16 cellular contexts compared by ENCODE assay signal in the genomic region with DNA sequence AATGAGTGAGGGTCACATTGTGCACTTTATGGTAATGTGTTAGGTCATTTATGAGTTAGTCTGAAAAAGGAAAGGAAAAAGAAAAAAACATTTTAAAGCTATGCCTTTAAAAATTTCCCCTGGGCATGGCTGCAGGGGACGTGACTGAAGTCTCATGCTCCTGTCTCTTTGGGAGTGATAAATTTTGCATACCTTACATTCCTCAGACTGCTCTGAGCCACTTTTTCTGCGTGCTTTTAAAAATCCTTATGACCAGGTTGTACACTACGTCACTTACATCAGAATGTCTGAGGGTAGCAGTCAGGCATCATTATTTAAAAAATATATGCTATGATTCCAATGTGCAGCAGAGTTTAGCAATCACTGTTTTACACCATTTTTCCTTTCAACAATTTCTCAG.
A peak's percentile ranks its signal among the peaks of the same experiment; 100 is the strongest.
DNase-seq lines count a peak whose midpoint lies in the region; ATAC-seq and TF ChIP-seq lines count a peak whose summit lies in the region.
"Had no signal": no experiment of that assay in that cellular context is flagged by ENCODE, and none has a peak within 500 bp of the region (broad histone marks: within the 10 kb centered on the region; RNA-seq: fewer than 3 reads in every experiment).

No MANE protein-coding gene starts in this region.

- no peaks in the 10 kb centered on the region for H3K9me2 ChIP-seq in Karpas-422 (replicated peaks; ENCODE audit: insufficient read depth, low read length)

- H3K27ac Mint-ChIP-seq in Caco-2 (ENCODE audit: unreplicated experiment), result peak overlapping the region; percentile 16
- H3K27ac Mint-ChIP-seq in activated naive CD4-positive, alpha-beta T cell treated with anti-CD3 and anti-CD28 coated beads, Interleukin-2, amount 50 U/mL, for 72 hours, result no peak overlapping the region
- H3K27ac Mint-ChIP-seq: activated CD4-positive, alpha-beta T cell treated with anti-CD3 and anti-CD28 coated beads, Interleukin-2, amount 10 ng/mL, durations not matched to agents 7 days and 5 days had no signal

- intact Hi-C loops in Caco-2 (cut with micrococcal nuclease; ENCODE audit: unreplicated experiment), result no loop called here

- DNase-seq in Caco-2 (peak; percentile 54 to 62), Karpas-422 (no peak), astrocyte of the hippocampus (ENCODE audit: low read depth, low spot score) (peak; percentile 51), kidney tubule cell (ENCODE audit: low spot score) (peak; percentile 89), middle frontal gyrus (ENCODE audit: extremely low spot score, low spot score) (no peak), T-helper 1 cell (no peak)
- DNase-seq in activated naive CD4-positive, alpha-beta T cell treated with anti-CD3 and anti-CD28 coated beads, Interleukin-2, amount 50 U/mL, for 72 hours (ENCODE audit: low spot score in 2 of 2), result no peak
- DNase-seq: activated CD4-positive, alpha-beta T cell treated with anti-CD3 and anti-CD28 coated beads, Interleukin-2, amount 10 ng/mL, durations not matched to agents 7 days and 5 days; activated T-cell treated with anti-CD3 and anti-CD28 coated beads, Interleukin-2, amount 50 U/mL, for 48 hours; dorsolateral prefrontal cortex; NCI-H1436; NCI-H510A treated with DMSO at 0.1 percent for 48 hours; psoas muscle; stimulated activated CD4-positive, alpha-beta T cell treated with anti-CD3 and anti-CD28 coated beads, Interleukin-1b, Interleukin-23, amount 100 ng/mL, for 48 hours; transverse colon had no signal

- no peak overlapping the region for H2AFZ ChIP-seq in Karpas-422 (ENCODE audit: low read length)

- POLR2A ChIA-PET in Caco-2 (lab: Charles Lee), result no interaction called here

- H3K4me1 ChIP-seq in Caco-2 (peaks cover 44% of the 10 kb centered on the region), Karpas-422 (ENCODE audit: low read length) (peaks cover 33% of the 10 kb centered on the region)
- H3K4me1 ChIP-seq: psoas muscle, transverse colon had no signal

- peak overlapping the region; percentile 19 for H3K4me2 ChIP-seq in Karpas-422 (ENCODE audit: low read depth, low read length, poor library complexity, severe bottlenecking)

- H3K27me3 Mint-ChIP-seq in Caco-2 (ENCODE audit: insufficient read depth, unreplicated experiment), result no peaks in the 10 kb centered on the region
- H3K27me3 Mint-ChIP-seq: activated CD4-positive, alpha-beta T cell treated with anti-CD3 and anti-CD28 coated beads, Interleukin-2, amount 10 ng/mL, durations not matched to agents 7 days and 5 days had no signal

- H3K4me1 Mint-ChIP-seq in Caco-2 (ENCODE audit: low read depth, unreplicated experiment), result peaks cover 24% of the 10 kb centered on the region
- H3K4me1 Mint-ChIP-seq: activated CD4-positive, alpha-beta T cell treated with anti-CD3 and anti-CD28 coated beads, Interleukin-2, amount 10 ng/mL, durations not matched to agents 7 days and 5 days had no signal

- CTCF ChIA-PET in Caco-2 (lab: Charles Lee), result no interaction called here

- H3K27me3 ChIP-seq in Caco-2 (replicated peaks; ENCODE audit: control insufficient read depth, insufficient read depth, low read length) (no peaks in the 10 kb centered on the region), Karpas-422 (ENCODE audit: low read length) (no peaks in the 10 kb centered on the region)
- H3K27me3 ChIP-seq: dorsolateral prefrontal cortex, transverse colon had no signal

- H3K79me2 ChIP-seq in Karpas-422 (ENCODE audit: low read length), result no peaks in the 10 kb centered on the region

- no peaks in the 10 kb centered on the region for H4K20me1 ChIP-seq in Karpas-422 (ENCODE audit: insufficient read depth, low read depth, low read length)

- no peak overlapping the region for H3K9ac ChIP-seq in Karpas-422 (ENCODE audit: low read length)

- H3K36me3 Mint-ChIP-seq in Caco-2 (ENCODE audit: insufficient read depth, unreplicated experiment), result no peaks in the 10 kb centered on the region
- no peaks in the 10 kb centered on the region for H3K36me3 Mint-ChIP-seq in activated naive CD4-positive, alpha-beta T cell treated with anti-CD3 and anti-CD28 coated beads, Interleukin-2, amount 50 U/mL, for 72 hours

- peaks cover 10% of the 10 kb centered on the region for H3K9me3 Mint-ChIP-seq in Caco-2 (ENCODE audit: unreplicated experiment)
- H3K9me3 Mint-ChIP-seq in activated naive CD4-positive, alpha-beta T cell treated with anti-CD3 and anti-CD28 coated beads, Interleukin-2, amount 50 U/mL, for 72 hours, result peaks cover 0 to 6% of the 10 kb centered on the region in 2 donors
- H3K9me3 Mint-ChIP-seq: activated CD4-positive, alpha-beta T cell treated with anti-CD3 and anti-CD28 coated beads, Interleukin-2, amount 10 ng/mL, durations not matched to agents 7 days and 5 days had no signal

- H3K9me3 ChIP-seq in Caco-2, result no peaks in the 10 kb centered on the region
- no peaks in the 10 kb centered on the region for H3K9me3 ChIP-seq in Karpas-422 (ENCODE audit: low read length)
- H3K9me3 ChIP-seq: psoas muscle, transverse colon had no signal

- TF ChIP-seq CTCF in Caco-2 (IDR thresholded peaks at IDR 0.05; ENCODE audit: insufficient read depth in 1 of 2, low read depth in 1 of 2, low read length in 1 of 2, severe bottlenecking in 1 of 2, unreplicated experiment in 1 of 2), result no peak

- no peak for ATAC-seq in activated naive CD4-positive, alpha-beta T cell treated with anti-CD3 and anti-CD28 coated beads, Interleukin-2, amount 50 U/mL, for 72 hours
- no peak for ATAC-seq in GM21381 (IDR thresholded peaks at IDR 0.05; ENCODE audit: unreplicated experiment)
- ATAC-seq: psoas muscle had no signal

- no peak overlapping the region for H3K4me3 ChIP-seq in Caco-2 (ENCODE audit: low read depth, low read length)
- no peak overlapping the region for H3K4me3 ChIP-seq in Karpas-422 (ENCODE audit: low read length)
- H3K4me3 ChIP-seq: dorsolateral prefrontal cortex, psoas muscle, transverse colon had no signal

- BruUV-seq in Caco-2 (replicated peaks; lab: Mats Ljungman, UMichigan), result no TSS peak

- H3K36me3 ChIP-seq in Caco-2 (ENCODE audit: control insufficient read depth, insufficient read depth, low read length), result no peaks in the 10 kb centered on the region
- no peaks in the 10 kb centered on the region for H3K36me3 ChIP-seq in Karpas-422 (ENCODE audit: insufficient read depth, low read length)
- H3K36me3 ChIP-seq: transverse colon had no signal

- no peak overlapping the region for H3K4me3 Mint-ChIP-seq in Caco-2 (ENCODE audit: unreplicated experiment)
- H3K4me3 Mint-ChIP-seq: activated CD4-positive, alpha-beta T cell treated with anti-CD3 and anti-CD28 coated beads, Interleukin-2, amount 10 ng/mL, durations not matched to agents 7 days and 5 days had no signal

- H3K27ac ChIP-seq in Karpas-422 (ENCODE audit: low read length), result 0 out of 2 replicates have a peak overlapping the region, but pooled peaks have one; percentile 7
- H3K27ac ChIP-seq: dorsolateral prefrontal cortex, psoas muscle, transverse colon had no signal

Comparison
In these comparisons a context has a peak if more than half of its experiments do, and no peak if none do; other contexts are left out.
1. DNase-seq: peak in Caco-2 (2 of 2), astrocyte of the hippocampus (single experiment) and kidney tubule cell (single experiment); none in Karpas-422 (single experiment), middle frontal gyrus (single experiment), activated naive CD4-positive, alpha-beta T cell treated with anti-CD3 and anti-CD28 coated beads, Interleukin-2, amount 50 U/mL, for 72 hours (0 of 2) and T-helper 1 cell (0 of 5).